2 cellular contexts compared by ENCODE assay signal in genomic region chr2:143885461-143885860, GRCh38.
TF ChIP-seq lines count a peak whose summit lies in the region.

No MANE protein-coding gene starts in this region.

TF ChIP-seq in SK-N-SH treated with all-trans-retinoic acid at 6 μM for 48 hours, 23 proteins besides CTCF, POLR2A, EP300 and RAD21 (continued from another document):
- TF ChIP-seq CSRNP3 (CRISPR knock-in tag; IDR thresholded peaks at IDR 0.05) = no peak
- no peak for TF ChIP-seq ZNF8 (CRISPR knock-in tag; IDR thresholded peaks at IDR 0.05)

TF ChIP-seq in SK-N-SH, 30 proteins besides CTCF, POLR2A, EP300 and RAD21 (continued from another document):
- TF ChIP-seq USF1 (IDR thresholded peaks at IDR 0.05; ENCODE audit: borderline replicate concordance, low read depth) (no peak), TCF12 (IDR thresholded peaks at IDR 0.05) (no peak), CHD2 (IDR thresholded peaks at IDR 0.05; ENCODE audit: low read length, partially characterized antibody) (no peak), FOXM1 (IDR thresholded peaks at IDR 0.05; ENCODE audit: low read depth) (no peak), TAF1 (IDR thresholded peaks at IDR 0.05; ENCODE audit: borderline replicate concordance, low read depth, low read length) (no peak), RCOR1 (IDR thresholded peaks at IDR 0.05; ENCODE audit: low read length) (no peak)
TF ChIP-seq in SK-N-SH: peak in this region for 0.
